In genomic region chr15:74381481-74381880, GRCh38 we compare ENCODE assay signal across 25 cellular contexts. TPM values are rescaled to one million over a fixed set of nuclear protein-coding genes. Genes with fewer than 3 reads are reported as not detected.
DNase-seq lines count a peak whose midpoint lies in the region; ATAC-seq and TF ChIP-seq lines count a peak whose summit lies in the region.
"Had no signal": no experiment of that assay in that cellular context is flagged by ENCODE, and none has a peak within 500 bp of the region (broad histone marks: within the 10 kb centered on the region; RNA-seq: fewer than 3 reads in every experiment).

No MANE protein-coding gene starts in this region.

- POLR2A ChIA-PET in activated CD8-positive, alpha-beta T cell treated with anti-CD3 and anti-CD28 coated beads, Interleukin-2, amount 10 ng/mL, durations not matched to agents 7 days and 5 days (lab: Charles Lee): interaction anchor here (1.7 kb wide), 1 partner anchor 58 kb away, joined by 8 read pairs; no protein-coding TSS in a partner anchor
- POLR2A ChIA-PET in activated CD8-positive, alpha-beta T cell treated with anti-CD3 and anti-CD28 coated beads for 36 hours (lab: Charles Lee): interaction anchor here (1.3 to 6.7 kb wide), 3 partner anchors 21 to 159 kb away, joined by 3 to 141 read pairs (median 14); partner anchors contain the start of gene SEMA7A
- POLR2A ChIA-PET in IMR-90 (lab: Charles Lee; ENCODE audit: unreplicated experiment): no interaction called here
- POLR2A ChIA-PET in CD8-positive, alpha-beta memory T cell (lab: Charles Lee): interaction anchor here (0.6 kb wide), 1 partner anchor 91 kb away, joined by 3 read pairs; no protein-coding TSS in a partner anchor

- no CpG with 5 or more reads among the region's 5 CpGs for WGBS in IMR-90 (ENCODE audit: extremely low coverage in 2 of 2, insufficient read length in 1 of 2), 2 experiments
- 74% methylated on average over 4 of the region's 5 CpGs for WGBS in smooth muscle cell (ENCODE audit: low lambda C conversion rate)

- H3K36me3 ChIP-seq in IMR-90 (ENCODE audit: control insufficient read depth, insufficient read depth, low read length) (no peaks in the 10 kb centered on the region), smooth muscle cell (ENCODE audit: low read depth) (no peaks in the 10 kb centered on the region)
- H3K36me3 ChIP-seq in CD8-positive, alpha-beta memory T cell (ENCODE audit: insufficient read depth, low read length): no peaks in the 10 kb centered on the region
- H3K36me3 ChIP-seq: BE2C, Peyer's patch, sigmoid colon, suprapubic skin had no signal

- no peak for ATAC-seq in activated CD8-positive, alpha-beta T cell treated with anti-CD3 and anti-CD28 coated beads, Interleukin-2, amount 10 ng/mL, durations not matched to agents 7 days and 5 days
- ATAC-seq in activated CD8-positive, alpha-beta T cell treated with anti-CD3 and anti-CD28 coated beads for 36 hours: no peak
- no peak for ATAC-seq in IMR-90 (ENCODE audit: low read depth)
- ATAC-seq in HG02588 (IDR thresholded peaks at IDR 0.05; ENCODE audit: unreplicated experiment): no peak

- H3K4me1 Mint-ChIP-seq in activated CD8-positive, alpha-beta T cell treated with anti-CD3 and anti-CD28 coated beads, Interleukin-2, amount 10 ng/mL, durations not matched to agents 7 days and 5 days (ENCODE audit: low read depth): peaks cover 60% of the 10 kb centered on the region
- H3K4me1 Mint-ChIP-seq in activated CD8-positive, alpha-beta T cell treated with anti-CD3 and anti-CD28 coated beads for 36 hours (ENCODE audit: low read depth): peaks cover 86% of the 10 kb centered on the region
- H3K4me1 Mint-ChIP-seq in CD8-positive, alpha-beta memory T cell: peaks cover 23 to 37% (median 26%) of the 10 kb centered on the region in 3 donors

- intact Hi-C loops in activated CD8-positive, alpha-beta T cell treated with anti-CD3 and anti-CD28 coated beads for 36 hours (cut with micrococcal nuclease): no loop called here
- intact Hi-C loops in IMR-90 (cut with micrococcal nuclease): loop anchor here (5.0 kb wide), 1 partner anchor 166 kb away; no protein-coding TSS in a partner anchor

- H3K56ac ChIP-seq in IMR-90 (ENCODE audit: extremely low read depth, insufficient read depth, low read length): no peak overlapping the region

- no peak overlapping the region for H2AK9ac ChIP-seq in IMR-90 (replicated peaks; ENCODE audit: low read depth, low read length, poor library complexity)

- H3K18ac ChIP-seq in IMR-90 (ENCODE audit: low read depth, low read length): no peak overlapping the region

- H3K4me3 ChIP-seq in IMR-90 (ENCODE audit: insufficient read depth, low read depth, low read length) (no peak overlapping the region), smooth muscle cell (no peak overlapping the region)
- no peak overlapping the region for H3K4me3 ChIP-seq in CD8-positive, alpha-beta memory T cell (ENCODE audit: low read length)
- H3K4me3 ChIP-seq: A549, K562, Peyer's patch, sigmoid colon, suprapubic skin had no signal

- no peak overlapping the region for H4K8ac ChIP-seq in IMR-90 (ENCODE audit: low read depth in 2 of 2, low read length in 2 of 2)

- H2BK5ac ChIP-seq in IMR-90 (ENCODE audit: low read depth, low read length, poor library complexity, severe bottlenecking): no peak overlapping the region

- H2BK15ac ChIP-seq in IMR-90 (ENCODE audit: low read depth, low read length): no peak overlapping the region

- CTCF ChIA-PET in activated CD8-positive, alpha-beta T cell treated with anti-CD3 and anti-CD28 coated beads, Interleukin-2, amount 10 ng/mL, durations not matched to agents 7 days and 5 days (lab: Charles Lee): interaction anchor here (0.6 to 17.6 kb wide), 12 partner anchors 9 to 403 kb away, joined by 3 to 677 read pairs (median 7); partner anchors contain the start of genes CLK3 and SEMA7A
- CTCF ChIA-PET in activated CD8-positive, alpha-beta T cell treated with anti-CD3 and anti-CD28 coated beads for 36 hours (lab: Charles Lee): interaction anchor here (1.1 to 17.3 kb wide), 9 partner anchors 14 to 164 kb away, joined by 3 to 840 read pairs (median 11); partner anchors contain the start of genes ARID3B, SEMA7A and UBL7
- CTCF ChIA-PET in IMR-90 (lab: Yijun Ruan, JAX): interaction anchor here (1.2 to 5.3 kb wide), 4 partner anchors 49 to 108 kb away, joined by 3 to 31 read pairs (median 4); no protein-coding TSS in a partner anchor
- CTCF ChIA-PET in CD8-positive, alpha-beta memory T cell (lab: Charles Lee): interaction anchor here (1.2 to 6.1 kb wide), 11 partner anchors 8 to 167 kb away, joined by 3 to 163 read pairs (median 10); partner anchors contain the start of genes SEMA7A and UBL7

- no peak overlapping the region for H2BK120ac ChIP-seq in IMR-90 (ENCODE audit: low read depth, low read length)

- H3K9ac ChIP-seq in IMR-90 (ENCODE audit: low read depth, low read length) (no peak overlapping the region), smooth muscle cell (ENCODE audit: low read depth) (peak overlapping the region; percentile 80)

- no peaks in the 10 kb centered on the region for H3K27me3 Mint-ChIP-seq in activated CD8-positive, alpha-beta T cell treated with anti-CD3 and anti-CD28 coated beads, Interleukin-2, amount 10 ng/mL, durations not matched to agents 7 days and 5 days (ENCODE audit: low read depth)
- H3K27me3 Mint-ChIP-seq in activated CD8-positive, alpha-beta T cell treated with anti-CD3 and anti-CD28 coated beads for 36 hours: no peaks in the 10 kb centered on the region
- peaks cover 0 to 3% of the 10 kb centered on the region in 2 donors for H3K27me3 Mint-ChIP-seq in CD8-positive, alpha-beta memory T cell

- H3K9me3 ChIP-seq in IMR-90 (ENCODE audit: control insufficient read depth, insufficient read depth, low read length): no peaks in the 10 kb centered on the region
- H3K9me3 ChIP-seq in smooth muscle cell (replicated peaks; ENCODE audit: low read depth): no peaks in the 10 kb centered on the region
- H3K9me3 ChIP-seq in CD8-positive, alpha-beta memory T cell (ENCODE audit: low read length): no peaks in the 10 kb centered on the region
- H3K9me3 ChIP-seq: A549, BE2C, Peyer's patch, sigmoid colon, suprapubic skin had no signal

- no peaks in the 10 kb centered on the region for H3K79me2 ChIP-seq in smooth muscle cell (ENCODE audit: low read depth)

- no peak for TF ChIP-seq RAD21 in IMR-90 (IDR thresholded peaks at IDR 0.05; ENCODE audit: low read length)

- peaks cover 8% of the 10 kb centered on the region; the same call in 1 of the 2 replicates for H3K9me1 ChIP-seq in IMR-90 (ENCODE audit: insufficient read depth, low read length)

- TF ChIP-seq POLR2A in IMR-90 (IDR thresholded peaks at IDR 0.05; ENCODE audit: low read depth, low read length): no peak

- no peak overlapping the region for H3K23ac ChIP-seq in IMR-90 (ENCODE audit: low read depth, low read length)

- in situ Hi-C loops in IMR-90 (cut with MboI; ENCODE audit: low sequenced_read_pairs): loop anchor here (5.0 kb wide), 1 partner anchor 56 kb away; no protein-coding TSS in a partner anchor

- H3K4me1 ChIP-seq in IMR-90 (ENCODE audit: control insufficient read depth, insufficient read depth, low read length) (peaks cover 4% of the 10 kb centered on the region; the same call in 1 of the 2 replicates), smooth muscle cell (ENCODE audit: low read depth) (peaks cover 10% of the 10 kb centered on the region)
- peaks cover 36% of the 10 kb centered on the region for H3K4me1 ChIP-seq in CD8-positive, alpha-beta memory T cell (ENCODE audit: insufficient read depth, low read length)
- H3K4me1 ChIP-seq: BE2C, sigmoid colon had no signal

- H3K27ac ChIP-seq in IMR-90 (ENCODE audit: insufficient read depth, low read length) (no peak overlapping the region), epithelial cell of prostate (peak overlapping the region; percentile 100), smooth muscle cell (ENCODE audit: low read depth) (peak overlapping the region; percentile 92)
- H3K27ac ChIP-seq in CD8-positive, alpha-beta memory T cell (ENCODE audit: low read depth, low read length): no peak overlapping the region
- H3K27ac ChIP-seq: A549, Peyer's patch, sigmoid colon, suprapubic skin had no signal

- no peak overlapping the region; the same call in 1 of the 2 replicates for H2AK5ac ChIP-seq in IMR-90 (ENCODE audit: low read depth, low read length)

- peak overlapping the region; percentile 27 for H3K27ac Mint-ChIP-seq in activated CD8-positive, alpha-beta T cell treated with anti-CD3 and anti-CD28 coated beads, Interleukin-2, amount 10 ng/mL, durations not matched to agents 7 days and 5 days
- H3K27ac Mint-ChIP-seq in activated CD8-positive, alpha-beta T cell treated with anti-CD3 and anti-CD28 coated beads for 36 hours: no peak overlapping the region
- H3K27ac Mint-ChIP-seq in CD8-positive, alpha-beta memory T cell: no peak overlapping the region
- H3K27ac Mint-ChIP-seq: dendritic cell treated with granulocyte-macrophage colony-stimulating factor and Interleukin-4, amounts not matched to agents 40 ng/mL and 50 ng/mL, for 4 days; nephron progenitor cell had no signal

- H4K20me1 ChIP-seq in IMR-90 (ENCODE audit: insufficient read depth, low read length): no peaks in the 10 kb centered on the region
- no peaks in the 10 kb centered on the region for H4K20me1 ChIP-seq in smooth muscle cell (ENCODE audit: low read depth)

- no peaks in the 10 kb centered on the region for H3F3A ChIP-seq in smooth muscle cell (ENCODE audit: low read depth)

- dilution Hi-C loops in IMR-90 (cut with HindIII; ENCODE audit: low sequenced_read_pairs, unreplicated experiment): no loop called here

- H4K5ac ChIP-seq in IMR-90 (ENCODE audit: low read depth, low read length): no peak overlapping the region

- H2BK20ac ChIP-seq in IMR-90 (ENCODE audit: low read depth, low read length): no peak overlapping the region

- H4K91ac ChIP-seq in IMR-90 (ENCODE audit: insufficient read depth, low read depth, low read length): no peak overlapping the region

- H3K4me2 ChIP-seq in IMR-90 (ENCODE audit: low read depth, low read length) (no peak overlapping the region), smooth muscle cell (no peak overlapping the region)
- H3K4me2 ChIP-seq: A549 had no signal

- no peak overlapping the region for H3K4me3 Mint-ChIP-seq in activated CD8-positive, alpha-beta T cell treated with anti-CD3 and anti-CD28 coated beads, Interleukin-2, amount 10 ng/mL, durations not matched to agents 7 days and 5 days
- H3K4me3 Mint-ChIP-seq in activated CD8-positive, alpha-beta T cell treated with anti-CD3 and anti-CD28 coated beads for 36 hours: no peak overlapping the region
- H3K4me3 Mint-ChIP-seq in CD8-positive, alpha-beta memory T cell: no peak overlapping the region
- H3K4me3 Mint-ChIP-seq: dendritic cell treated with granulocyte-macrophage colony-stimulating factor and Interleukin-4, amounts not matched to agents 40 ng/mL and 50 ng/mL, for 4 days; nephron progenitor cell; T-helper 1 cell treated with Interleukin-12 subunit alpha and Interleukin-12 subunit beta and Interleukin-4 antibody, amounts not matched to agents 30 μg/mL and 1 μg/mL, for 36 hours had no signal

- H3K79me1 ChIP-seq in IMR-90 (ENCODE audit: low read depth in 1 of 2, low read length in 2 of 2): peaks cover 0 to 5% of the 10 kb centered on the region in 2 experiments; a peak in 1 of 4 replicates

- H3K27me3 ChIP-seq in IMR-90 (ENCODE audit: control insufficient read depth, insufficient read depth, low read length) (no peaks in the 10 kb centered on the region), smooth muscle cell (ENCODE audit: low read depth) (no peaks in the 10 kb centered on the region)
- no peaks in the 10 kb centered on the region for H3K27me3 ChIP-seq in CD8-positive, alpha-beta memory T cell (ENCODE audit: insufficient read depth, low read length, poor library complexity, severe bottlenecking)
- H3K27me3 ChIP-seq: BE2C, Peyer's patch, suprapubic skin had no signal

- no TSS peak for BruUV-seq in IMR-90 (replicated peaks; lab: Mats Ljungman, UMichigan)

- no peak overlapping the region for H3K14ac ChIP-seq in IMR-90 (replicated peaks; ENCODE audit: low read depth, low read length)

- H3K9me3 Mint-ChIP-seq in activated CD8-positive, alpha-beta T cell treated with anti-CD3 and anti-CD28 coated beads, Interleukin-2, amount 10 ng/mL, durations not matched to agents 7 days and 5 days (ENCODE audit: insufficient read depth): no peaks in the 10 kb centered on the region
- H3K9me3 Mint-ChIP-seq in activated CD8-positive, alpha-beta T cell treated with anti-CD3 and anti-CD28 coated beads for 36 hours: no peaks in the 10 kb centered on the region
- H3K9me3 Mint-ChIP-seq in CD8-positive, alpha-beta memory T cell: no peaks in the 10 kb centered on the region
- H3K9me3 Mint-ChIP-seq: dendritic cell treated with granulocyte-macrophage colony-stimulating factor and Interleukin-4, amounts not matched to agents 40 ng/mL and 50 ng/mL, for 4 days; nephron progenitor cell; T-helper 1 cell treated with Interleukin-12 subunit alpha and Interleukin-12 subunit beta and Interleukin-4 antibody, amounts not matched to agents 30 μg/mL and 1 μg/mL, for 36 hours had no signal

- DNase-seq in activated CD8-positive, alpha-beta T cell treated with anti-CD3 and anti-CD28 coated beads, Interleukin-2, amount 10 ng/mL, durations not matched to agents 7 days and 5 days: no peak
- no peak for DNase-seq in activated CD8-positive, alpha-beta T cell treated with anti-CD3 and anti-CD28 coated beads for 36 hours
- DNase-seq in IMR-90 (no peak), epithelial cell of prostate (ENCODE audit: low read depth, low spot score) (no peak), smooth muscle cell (lab: John Stamatoyannopoulos, UW; ENCODE audit: unreplicated experiment) (no peak), NCI-H1694 treated with DMSO at 0.1 percent for 48 hours (lab: John Stamatoyannopoulos, UW) (no peak)
- no peak for DNase-seq in CD8-positive, alpha-beta memory T cell
- DNase-seq: activated CD4-positive, alpha-beta T cell treated with anti-CD3 and anti-CD28 coated beads, Interleukin-2, amount 50 U/mL, for 1 hour; activated naive CD4-positive, alpha-beta T cell; BE2C; central memory CD4-positive, alpha-beta T cell; DND-41; MM.1S; NCI-H1436; NCI-H510A; nephron progenitor cell; sigmoid colon had no signal

- TF ChIP-seq CTCF in activated CD8-positive, alpha-beta T cell treated with anti-CD3 and anti-CD28 coated beads for 36 hours (IDR thresholded peaks at IDR 0.05): no peak
- TF ChIP-seq CTCF in IMR-90 (conservative IDR thresholded peaks at IDR 0.05; ENCODE audit: low read depth, low read length) (no peak), smooth muscle cell (IDR thresholded peaks at IDR 0.05; ENCODE audit: borderline replicate concordance, insufficient read depth, poor library complexity, severe bottlenecking) (no peak)

- no peak overlapping the region for H3K4ac ChIP-seq in IMR-90 (ENCODE audit: low read depth, low read length)

- no peaks in the 10 kb centered on the region for H3K36me3 Mint-ChIP-seq in activated CD8-positive, alpha-beta T cell treated with anti-CD3 and anti-CD28 coated beads, Interleukin-2, amount 10 ng/mL, durations not matched to agents 7 days and 5 days (ENCODE audit: low read depth)
- no peaks in the 10 kb centered on the region for H3K36me3 Mint-ChIP-seq in activated CD8-positive, alpha-beta T cell treated with anti-CD3 and anti-CD28 coated beads for 36 hours (ENCODE audit: low read depth)
- no peaks in the 10 kb centered on the region for H3K36me3 Mint-ChIP-seq in CD8-positive, alpha-beta memory T cell

- H2AFZ ChIP-seq in IMR-90 (replicated peaks; ENCODE audit: low read length, poor library complexity) (peak overlapping the region; percentile 18), smooth muscle cell (ENCODE audit: low read depth) (no peak overlapping the region)

RNA-seq across cellular contexts. Expression of gene CYP11A1, which starts 14.0 kb away (rescaled TPM):
- total RNA-seq in activated CD8-positive, alpha-beta T cell treated with anti-CD3 and anti-CD28 coated beads, Interleukin-2, amount 10 ng/mL, durations not matched to agents 7 days and 5 days: not detected
- under 1 TPM; 0.29 to 0.31 TPM for total RNA-seq in activated CD8-positive, alpha-beta T cell treated with anti-CD3 and anti-CD28 coated beads for 36 hours
- total RNA-seq in IMR-90 (2012; rRNA removed) (0.18 and 0.28 TPM in 2 replicates), smooth muscle cell (2.2 and 6.6 TPM in 2 replicates)
- polyA plus RNA-seq in IMR-90 (2012; rRNA removed) (0.46 and 0.50 TPM in 2 replicates), smooth muscle cell (3.5 and 5.1 TPM in 2 replicates)
- 0.17 and 0.60 TPM in 2 replicates for polyA plus RNA-seq in IMR-90 (2012; cell fraction: cytosol; rRNA removed)
- polyA plus RNA-seq in IMR-90 (2012; cell fraction: nucleus; rRNA removed; ENCODE audit: low replicate concordance): 0.23 and 0.26 TPM in 2 replicates
- total RNA-seq in CD8-positive, alpha-beta memory T cell: not detected
- polyA plus RNA-seq in CD8-positive, alpha-beta memory T cell: not detected
- total RNA-seq: SK-MEL-5 had no signal

RNA-seq across cellular contexts. Expression of gene SEMA7A, which starts 52.3 kb away (rescaled TPM):
- total RNA-seq in activated CD8-positive, alpha-beta T cell treated with anti-CD3 and anti-CD28 coated beads, Interleukin-2, amount 10 ng/mL, durations not matched to agents 7 days and 5 days: 10 to 100 TPM; 16.1 to 16.9 TPM
- total RNA-seq in activated CD8-positive, alpha-beta T cell treated with anti-CD3 and anti-CD28 coated beads for 36 hours: 10 to 100 TPM; 62.4 TPM
- 27.8 and 30.5 TPM in 2 replicates for total RNA-seq in IMR-90 (2012; rRNA removed)
- 87.3 and 88.1 TPM in 2 replicates for polyA plus RNA-seq in IMR-90 (2012; rRNA removed)
- 46.2 and 68.0 TPM in 2 replicates for polyA plus RNA-seq in IMR-90 (2012; cell fraction: cytosol; rRNA removed)
- 57.3 and 104 TPM in 2 replicates for polyA plus RNA-seq in IMR-90 (2012; cell fraction: nucleus; rRNA removed; ENCODE audit: low replicate concordance)
- total RNA-seq in smooth muscle cell: 33.7 and 44.5 TPM in 2 replicates
- polyA plus RNA-seq in smooth muscle cell: 9.3 and 14.9 TPM in 2 replicates
- total RNA-seq in CD8-positive, alpha-beta memory T cell: 10 to 100 TPM; 71.2 to 72.5 TPM
- 1.9 TPM for polyA plus RNA-seq in CD8-positive, alpha-beta memory T cell

Comparison
In these comparisons a context has a peak if more than half of its experiments do, and no peak if none do; other contexts are left out.
1. H3K27ac ChIP-seq: peak in epithelial cell of prostate (single experiment) and smooth muscle cell (single experiment); none in IMR-90 (single experiment) and CD8-positive, alpha-beta memory T cell (single experiment).